ENCODE assay signal across 26 cellular contexts in the genomic region with DNA sequence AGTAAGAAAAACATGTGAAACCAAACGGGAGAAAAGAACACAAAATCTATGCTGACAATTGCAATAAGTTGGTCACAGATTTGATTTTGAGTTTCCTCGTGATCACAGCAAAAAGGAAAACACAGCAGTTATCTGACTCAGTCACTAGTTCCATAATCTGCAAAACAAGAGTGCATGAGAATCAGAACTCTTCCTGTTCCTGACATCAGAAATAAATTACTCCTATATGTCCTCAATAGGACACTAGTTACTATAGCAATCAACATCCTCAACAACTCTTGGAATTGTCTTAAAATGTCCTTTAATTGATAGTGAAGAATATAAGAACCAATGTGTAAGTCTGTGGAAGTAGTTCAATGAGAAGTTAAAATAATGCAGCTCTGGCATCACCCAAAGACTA.
"Had no signal": no experiment of that assay in that cellular context is flagged by ENCODE, and none has a peak within 500 bp of the region (broad histone marks: within the 10 kb centered on the region; RNA-seq: fewer than 3 reads in every experiment).

No MANE protein-coding gene starts in this region.

- H3K4me3 ChIP-seq: ovary, psoas muscle, right lobe of liver, sigmoid colon, stomach, thoracic aorta, thyroid gland, tibial nerve, upper lobe of left lung, vagina had no signal

- H3K27ac ChIP-seq: neutrophil, ovary, parathyroid adenoma, psoas muscle, right lobe of liver, sigmoid colon, stomach, thoracic aorta, thyroid gland, tibial nerve, upper lobe of left lung, vagina had no signal

- H3K9ac ChIP-seq: parathyroid adenoma had no signal

- H3K27me3 ChIP-seq: neutrophil, ovary, right lobe of liver, thyroid gland, tibial nerve, upper lobe of left lung, vagina had no signal

- H3K79me2 ChIP-seq: parathyroid adenoma had no signal

- FAIRE-seq: small intestine, urothelium cell line had no signal

- H3K4me1 ChIP-seq: parathyroid adenoma, psoas muscle, right lobe of liver, sigmoid colon, stomach, thyroid gland, tibial nerve, upper lobe of left lung, vagina had no signal

- ATAC-seq: naive thymus-derived CD8-positive, alpha-beta T cell; natural killer cell treated with Interleukin-12 subunit alpha and Interleukin-12 subunit beta and Interleukin-15 and Interleukin-18, amount 100 ng/mL, for 72 hours; psoas muscle; right cardiac atrium; right lobe of liver; stimulated activated effector memory CD8-positive, alpha-beta T cell treated with anti-CD3 and anti-CD28 coated beads, Interleukin-12 subunit alpha, Interleukin-12 subunit beta, amount 100 ng/mL, for 72 hours; stimulated activated naive B cell treated with anti-CD40 and anti-IgM and Interleukin-4, amounts not matched to agents 10 μg/mL and 1 μg/mL and 100 μg/mL, for 72 hours had no signal

- H3K36me3 ChIP-seq: neutrophil, ovary, right lobe of liver, sigmoid colon, stomach, thoracic aorta, thyroid gland, tibial nerve, upper lobe of left lung, vagina had no signal

- H3K9me3 ChIP-seq: neutrophil, ovary, psoas muscle, right lobe of liver, sigmoid colon, thoracic aorta, thyroid gland, upper lobe of left lung, vagina had no signal

- H2AFZ ChIP-seq: parathyroid adenoma had no signal

- DNase-seq: naive thymus-derived CD8-positive, alpha-beta T cell; nucleus accumbens; ovary; psoas muscle; right cardiac atrium; right lobe of liver; sigmoid colon; small intestine; stimulated activated CD4-positive, alpha-beta T cell treated with anti-CD3 and anti-CD28 coated beads, Interleukin-15, amount 100 ng/mL, for 24 hours; stimulated activated CD4-positive, alpha-beta T cell treated with anti-CD3 and anti-CD28 coated beads, Interleukin-2, amount 100 ng/mL, for 24 hours; stimulated activated CD4-positive, alpha-beta T cell treated with anti-CD3 and anti-CD28 coated beads, Interleukin-2, amount 100 ng/mL, for 48 hours; stimulated activated CD4-positive, alpha-beta T cell treated with anti-CD3 and anti-CD28 coated beads, Interleukin-4, amount 100 ng/mL, for 24 hours; stimulated activated naive B cell treated with anti-CD40 and anti-IgM and Interleukin-4, amounts not matched to agents 10 μg/mL and 1 μg/mL and 100 μg/mL, for 72 hours; stimulated activated naive CD4-positive, alpha-beta T cell treated with Interleukin-2 at 50 U/mL for 16 hours; stomach; thyroid gland; trophoblast cell; upper lobe of left lung had no signal
